1 cellular context compared by ENCODE assay signal in the genomic region with DNA sequence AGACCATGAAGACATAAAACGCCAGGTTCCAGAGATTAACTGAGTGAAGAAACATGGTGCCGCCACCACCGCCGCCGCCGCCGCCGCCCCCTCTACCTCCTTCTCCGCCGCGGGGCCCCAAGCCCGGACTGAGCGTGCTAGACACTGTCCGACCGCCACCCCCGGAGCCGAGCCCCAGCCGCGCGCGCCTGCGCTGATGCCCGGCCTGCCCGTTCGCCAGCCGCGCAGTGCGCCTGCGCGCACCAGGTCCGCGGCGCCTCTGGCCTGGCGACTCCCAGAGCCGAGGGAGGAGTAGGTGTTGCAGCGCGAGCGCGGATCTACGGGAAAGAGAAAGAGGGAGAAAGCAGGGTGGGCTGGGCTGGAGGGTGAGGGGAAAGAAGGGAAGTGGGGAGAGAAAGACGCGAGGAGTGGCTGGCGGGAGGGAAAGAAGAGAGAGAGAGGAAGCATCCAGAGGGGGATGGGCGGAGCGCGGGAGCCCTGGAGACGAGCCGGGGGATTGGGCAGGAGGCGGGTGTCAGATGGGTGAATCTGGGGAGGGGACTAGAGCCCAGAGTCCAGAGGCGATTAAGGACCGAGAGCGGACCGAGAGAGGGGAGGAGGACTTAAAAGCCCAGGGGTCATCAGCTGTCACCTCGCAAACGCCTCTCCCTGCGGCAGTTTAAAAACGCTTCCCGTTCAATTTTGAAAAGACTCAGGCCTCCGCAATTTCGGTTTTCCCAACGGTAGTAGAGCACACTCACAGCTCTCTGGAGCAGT.
TF ChIP-seq lines count a peak whose summit lies in the region.

A gene with protein sequence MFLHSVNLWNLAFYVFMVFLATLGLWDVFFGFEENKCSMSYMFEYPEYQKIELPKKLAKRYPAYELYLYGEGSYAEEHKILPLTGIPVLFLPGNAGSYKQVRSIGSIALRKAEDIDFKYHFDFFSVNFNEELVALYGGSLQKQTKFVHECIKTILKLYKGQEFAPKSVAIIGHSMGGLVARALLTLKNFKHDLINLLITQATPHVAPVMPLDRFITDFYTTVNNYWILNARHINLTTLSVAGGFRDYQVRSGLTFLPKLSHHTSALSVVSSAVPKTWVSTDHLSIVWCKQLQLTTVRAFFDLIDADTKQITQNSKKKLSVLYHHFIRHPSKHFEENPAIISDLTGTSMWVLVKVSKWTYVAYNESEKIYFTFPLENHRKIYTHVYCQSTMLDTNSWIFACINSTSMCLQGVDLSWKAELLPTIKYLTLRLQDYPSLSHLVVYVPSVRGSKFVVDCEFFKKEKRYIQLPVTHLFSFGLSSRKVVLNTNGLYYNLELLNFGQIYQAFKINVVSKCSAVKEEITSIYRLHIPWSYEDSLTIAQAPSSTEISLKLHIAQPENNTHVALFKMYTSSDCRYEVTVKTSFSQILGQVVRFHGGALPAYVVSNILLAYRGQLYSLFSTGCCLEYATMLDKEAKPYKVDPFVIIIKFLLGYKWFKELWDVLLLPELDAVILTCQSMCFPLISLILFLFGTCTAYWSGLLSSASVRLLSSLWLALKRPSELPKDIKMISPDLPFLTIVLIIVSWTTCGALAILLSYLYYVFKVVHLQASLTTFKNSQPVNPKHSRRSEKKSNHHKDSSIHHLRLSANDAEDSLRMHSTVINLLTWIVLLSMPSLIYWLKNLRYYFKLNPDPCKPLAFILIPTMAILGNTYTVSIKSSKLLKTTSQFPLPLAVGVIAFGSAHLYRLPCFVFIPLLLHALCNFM (minus strand): TSS at position 146 of the 756 bp plus-strand sequence. CDS start 91 bp downstream, at position 55.

TF ChIP-seq in HCT116, 20 proteins besides CTCF, POLR2A, EP300 and RAD21 (continued from another document):
- TF ChIP-seq, protein P1, sequence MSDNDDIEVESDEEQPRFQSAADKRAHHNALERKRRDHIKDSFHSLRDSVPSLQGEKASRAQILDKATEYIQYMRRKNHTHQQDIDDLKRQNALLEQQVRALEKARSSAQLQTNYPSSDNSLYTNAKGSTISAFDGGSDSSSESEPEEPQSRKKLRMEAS (IDR thresholded peaks at IDR 0.05), result 0 out of 2 replicates have a peak, but pooled peaks have one; percentile 28
- peak; percentile 81 for TF ChIP-seq ZFX (IDR thresholded peaks at IDR 0.05)
- peak; percentile 9 for TF ChIP-seq YY1 (IDR thresholded peaks at IDR 0.05; ENCODE audit: extremely low read depth, insufficient replicate concordance, low read depth, low read length)
- no peak for TF ChIP-seq FOSL1 (IDR thresholded peaks at IDR 0.05; ENCODE audit: low read depth)
- no peak for TF ChIP-seq SIN3A (IDR thresholded peaks at IDR 0.05; ENCODE audit: low read depth)
